Comparison of ENCODE assay signal across 8 cellular contexts in genomic region chr12:53675701-53676607, GRCh38. TPM values are rescaled to one million over a fixed set of nuclear protein-coding genes. Genes with fewer than 3 reads are reported as not detected.
A peak's percentile ranks its signal among the peaks of the same experiment; 100 is the strongest.
DNase-seq lines count a peak whose midpoint lies in the region; FAIRE-seq and TF ChIP-seq lines count a peak whose summit lies in the region.

ATP5MC2 (minus strand) TSS chr12:53676083; CDS start chr12:53672614, 3,469 bp downstream.

- peaks cover 42% of the 10 kb centered on the region for H3K27me3 ChIP-seq in neutrophil

- peak; percentile 13 for FAIRE-seq in frontal cortex (lab: Jason Lieb, UNC)

- peaks cover 11% of the 10 kb centered on the region for H3K27me3 Mint-ChIP-seq in HFFc6 (ENCODE audit: insufficient read depth)
- peaks cover 13% of the 10 kb centered on the region for H3K27me3 Mint-ChIP-seq in activated naive CD4-positive, alpha-beta T cell treated with anti-CD3 and anti-CD28 coated beads for 36 hours (ENCODE audit: low read depth)

- peaks cover 18% of the 10 kb centered on the region for H3K36me3 ChIP-seq in neutrophil

- peaks cover 23 to 25% of the 10 kb centered on the region in 2 experiments for H3K4me1 ChIP-seq in neutrophil (ENCODE audit: control insufficient read depth in 1 of 2, insufficient read depth in 1 of 2, low read depth in 1 of 2, low read length in 1 of 2)

- peaks cover 20% of the 10 kb centered on the region for H3K36me3 Mint-ChIP-seq in HFFc6 (ENCODE audit: low read depth)
- peaks cover 35% of the 10 kb centered on the region for H3K36me3 Mint-ChIP-seq in activated naive CD4-positive, alpha-beta T cell treated with anti-CD3 and anti-CD28 coated beads for 36 hours (ENCODE audit: low read depth)

- H3K4me3 Mint-ChIP-seq in HFFc6 = peak within 1 kb of the TSS; percentile 97
- H3K4me3 Mint-ChIP-seq in activated naive CD4-positive, alpha-beta T cell treated with anti-CD3 and anti-CD28 coated beads for 36 hours = peak within 1 kb of the TSS; percentile 95

- POLR2A ChIA-PET in GM10248 (lab: Yijun Ruan, JAX) = interaction anchor here (0.6 to 1.0 kb wide), 2 partner anchors 18 to 133 kb away, joined by 3 to 6 read pairs; no protein-coding TSS in a partner anchor

- no peaks in the 10 kb centered on the region for H3K9me3 ChIP-seq in neutrophil

- H3K27ac ChIP-seq in neutrophil (peak within 1 kb of the TSS; percentile 87), substantia nigra (ENCODE audit: low read depth, low read length, poor library complexity, severe bottlenecking) (peak within 1 kb of the TSS; percentile 99)

- intact Hi-C loops in activated naive CD4-positive, alpha-beta T cell treated with anti-CD3 and anti-CD28 coated beads for 36 hours (cut with micrococcal nuclease) = loop anchor here (1.0 to 10.0 kb wide), 11 partner anchors 50 to 491 kb away; partner anchors contain the start of genes ATF7, CALCOCO1, CSAD and PCBP2

- peak; percentile 99 for DNase-seq in GM10248 (ENCODE audit: extremely low spot score)
- DNase-seq in HFFc6 = peak; percentile 98
- DNase-seq in NAMALWA (ENCODE audit: low spot score) = peak; percentile 98
- DNase-seq in SK-N-DZ (ENCODE audit: low spot score) = peak; percentile 99
- peak; percentile 98 for DNase-seq in activated naive CD4-positive, alpha-beta T cell treated with anti-CD3 and anti-CD28 coated beads for 36 hours
- peak; percentile 85 to 94 for DNase-seq in frontal cortex (ENCODE audit: low spot score in 2 of 2)
- peak; percentile 82 to 99 (median 97) for DNase-seq in substantia nigra (lab: John Stamatoyannopoulos, UW)

- H3K4me1 Mint-ChIP-seq in HFFc6 (ENCODE audit: low read depth) = peaks cover 38% of the 10 kb centered on the region
- H3K4me1 Mint-ChIP-seq in activated naive CD4-positive, alpha-beta T cell treated with anti-CD3 and anti-CD28 coated beads for 36 hours (ENCODE audit: low read depth) = peaks cover 32% of the 10 kb centered on the region

- no peaks in the 10 kb centered on the region for H3K9me3 Mint-ChIP-seq in HFFc6
- no peaks in the 10 kb centered on the region for H3K9me3 Mint-ChIP-seq in activated naive CD4-positive, alpha-beta T cell treated with anti-CD3 and anti-CD28 coated beads for 36 hours

- H3K4me3 ChIP-seq in neutrophil (ENCODE audit: low read depth in 1 of 2, low read length in 1 of 2) = peak within 1 kb of the TSS; percentile 95 to 98

- CTCF ChIA-PET in GM10248 (lab: Yijun Ruan, JAX) = interaction anchor here (0.6 to 11.4 kb wide), 55 partner anchors 7 to 576 kb away, joined by 3 to 213 read pairs (median 5); partner anchors contain the start of genes AAAS, ATF7, CALCOCO1 and CISTR
- CTCF ChIA-PET in activated naive CD4-positive, alpha-beta T cell treated with anti-CD3 and anti-CD28 coated beads for 36 hours (lab: Charles Lee) = interaction anchor here (0.6 to 5.8 kb wide), 31 partner anchors 8 to 190 kb away, joined by 3 to 92 read pairs (median 4); partner anchors contain the start of genes ATF7, MAP3K12, NPFF and TARBP2

- TF ChIP-seq CTCF in GM10248 (IDR thresholded peaks at IDR 0.05; ENCODE audit: control extremely low read depth, extremely low read depth, low read depth, missing control alignments) = peak; percentile 99
- peak; percentile 99 for TF ChIP-seq CTCF in HFFc6 (IDR thresholded peaks at IDR 0.05)
- TF ChIP-seq CTCF in neutrophil (IDR thresholded peaks at IDR 0.05) = peak; percentile 99

- H3K27ac Mint-ChIP-seq in HFFc6 = peak within 1 kb of the TSS; percentile 95
- peak within 1 kb of the TSS; percentile 91 for H3K27ac Mint-ChIP-seq in activated naive CD4-positive, alpha-beta T cell treated with anti-CD3 and anti-CD28 coated beads for 36 hours

RNA-seq across cellular contexts. Expression of gene ATP5MC2, which starts in this region (rescaled TPM):
- 100 to 1,000 TPM; 257 to 366 (median 308) TPM for total RNA-seq in HFFc6 (2021; fragmentation: NEBNext Ultra II Directional; extraction: Animal tissue kit (Norgen Biotek cat#: 25700))
- polyA plus RNA-seq in SK-N-DZ (2014; cell fraction: cytosol; rRNA removed) = 1,037 and 1,180 TPM in 2 replicates
- 519 and 626 TPM in 2 replicates for polyA plus RNA-seq in SK-N-DZ (2014; cell fraction: nucleus; rRNA removed)
- 100 to 1,000 TPM; 443 to 466 TPM for total RNA-seq in activated naive CD4-positive, alpha-beta T cell treated with anti-CD3 and anti-CD28 coated beads for 36 hours
- total RNA-seq in frontal cortex = 73.0 TPM

Comparison
In these comparisons a context has a peak if more than half of its experiments do, and no peak if none do; other contexts are left out.
1. Peak in every context shown above with its lines: DNase-seq, H3K4me3 ChIP-seq and H3K27ac ChIP-seq.